Comparison of ENCODE assay signal across 1 cellular context in genomic region chr3:52481819-52482521, GRCh38.
TF ChIP-seq lines count a peak whose summit lies in the region.

No MANE protein-coding gene starts in this region.

TF ChIP-seq in endothelial cell of umbilical vein, 7 proteins besides CTCF, POLR2A, EP300 and RAD21 (continued from another document):
- TF ChIP-seq POLR2AphosphoS5 (IDR thresholded peaks at IDR 0.05; ENCODE audit: insufficient read depth, low read depth, low read length) = no peak
- TF ChIP-seq EZH2 (IDR thresholded peaks at IDR 0.05; ENCODE audit: borderline replicate concordance, low read depth, low read length, severe bottlenecking) = no peak
